29 cellular contexts compared by ENCODE assay signal in genomic region chr4:3475041-3475712, GRCh38. TPM values are rescaled to one million over a fixed set of nuclear protein-coding genes. Genes with fewer than 3 reads are reported as not detected.
"Had no signal": no experiment of that assay in that cellular context is flagged by ENCODE, and none has a peak within 500 bp of the region (broad histone marks: within the 10 kb centered on the region; RNA-seq: fewer than 3 reads in every experiment).

No MANE protein-coding gene starts in this region.

- H3K9me3 ChIP-seq: Peyer's patch had no signal

- FAIRE-seq: TTC549 had no signal

- H3K27ac ChIP-seq: brain microvascular endothelial cell, Peyer's patch, RWPE1, SK-N-MC had no signal

- H3K36me3 ChIP-seq: brain microvascular endothelial cell, Peyer's patch had no signal

- H3K4me1 ChIP-seq: Peyer's patch had no signal

- H3K27me3 ChIP-seq: Peyer's patch had no signal

- H3K4me3 ChIP-seq: Peyer's patch, SK-N-MC had no signal

- DNase-seq: activated CD4-positive, CD25-positive, alpha-beta regulatory T cell; activated CD8-positive, alpha-beta memory T cell treated with anti-CD3 and anti-CD28 coated beads, Interleukin-2, amount 50 U/mL, for 4 hours; activated CD8-positive, alpha-beta T cell treated with anti-CD3 and anti-CD28 coated beads for 36 hours; activated gamma-delta T cell treated with Interleukin-2 at 50 U/mL for 16 hours; activated naive CD4-positive, alpha-beta T cell treated with anti-CD3 and anti-CD28 coated beads, Interleukin-2, amount 10 ng/mL, durations not matched to agents 7 days and 5 days; activated naive CD8-positive, alpha-beta T cell treated with anti-CD3 and anti-CD28 coated beads for 36 hours; activated T-cell treated with anti-CD3 and anti-CD28 coated beads, Interleukin-2, amount 50 U/mL, for 72 hours; brain microvascular endothelial cell; caudate nucleus; IMR-90; KG1; NCI-H1048; NCI-H146; NCI-H187 treated with DMSO at 0.1 percent for 48 hours; NCI-H2081 treated with DMSO at 0.1 percent for 48 hours; NCI-H446; NCI-H526; NCI-H774; NK-92 treated with Interleukin-12 subunit alpha and Interleukin-12 subunit beta, amount 100 ng/mL, for 24 hours; Peyer's patch; SHP77 treated with DMSO at 0.1 percent for 48 hours; T-cell; T-helper 2 cell; T1000 had no signal

RNA-seq across cellular contexts. Expression of gene DOK7, which starts 12.1 kb away (rescaled TPM):
- total RNA-seq: activated CD8-positive, alpha-beta T cell treated with anti-CD3 and anti-CD28 coated beads for 36 hours; activated naive CD8-positive, alpha-beta T cell treated with anti-CD3 and anti-CD28 coated beads for 36 hours; activated T-cell treated with anti-CD3 and anti-CD28 coated beads, Interleukin-2, amount 50 U/mL, for 72 hours; activated T-helper 2 cell treated with anti-CD3 and anti-CD28 coated beads, Interferon-gamma antibody, Interleukin-2, Interleukin-4, amounts not matched to agents 10 μg/mL and 5 μg/mL and 100 μg/mL, durations not matched to agents 14 hours and 24 hours and 36 hours; IMR-90 had no signal
- polyA plus RNA-seq: IMR-90 had no signal

RNA-seq across cellular contexts. Expression of gene HGFAC, which starts 33.4 kb away (rescaled TPM):
- total RNA-seq: activated CD8-positive, alpha-beta T cell treated with anti-CD3 and anti-CD28 coated beads for 36 hours; activated naive CD8-positive, alpha-beta T cell treated with anti-CD3 and anti-CD28 coated beads for 36 hours; activated T-helper 2 cell treated with anti-CD3 and anti-CD28 coated beads, Interferon-gamma antibody, Interleukin-2, Interleukin-4, amounts not matched to agents 10 μg/mL and 5 μg/mL and 100 μg/mL, durations not matched to agents 14 hours and 24 hours and 36 hours; IMR-90; M059J; Peyer's patch had no signal
